8 cellular contexts compared by ENCODE assay signal in the genomic region with DNA sequence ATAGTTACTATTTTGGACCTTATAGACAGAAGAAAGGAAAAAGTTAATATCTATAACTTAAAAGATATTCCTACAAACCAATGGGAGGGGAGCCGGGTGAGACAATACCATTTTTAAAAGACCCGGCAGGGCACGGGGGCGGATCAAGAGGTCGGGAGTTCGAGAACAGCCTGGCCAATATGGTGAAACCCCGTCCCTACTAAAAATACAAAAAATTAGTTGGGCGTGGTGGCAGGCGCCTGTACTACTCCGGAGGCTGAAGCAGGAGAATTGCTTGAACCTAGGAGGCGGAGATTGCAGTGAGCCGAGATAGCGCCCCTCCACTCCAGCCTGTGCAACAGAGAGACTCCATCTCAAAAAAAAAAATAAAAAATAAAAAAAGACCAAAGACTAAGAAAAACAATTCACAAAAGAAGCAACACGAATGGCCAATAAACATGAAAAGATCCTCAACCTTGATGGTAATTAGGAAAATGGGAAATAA. TPM values are rescaled to one million over a fixed set of nuclear protein-coding genes. Genes with fewer than 3 reads are reported as not detected.
DNase-seq lines count a peak whose midpoint lies in the region; ATAC-seq, FAIRE-seq and TF ChIP-seq lines count a peak whose summit lies in the region.

No MANE protein-coding gene starts in this region.

- peaks cover 32% of the 10 kb centered on the region for H3K27me3 Mint-ChIP-seq in HFFc6 (ENCODE audit: insufficient read depth)
- H3K27me3 Mint-ChIP-seq in activated CD8-positive, alpha-beta T cell treated with anti-CD3 and anti-CD28 coated beads for 36 hours = peaks cover 14% of the 10 kb centered on the region

- no peak for TF ChIP-seq RAD21 in A549 (conservative IDR thresholded peaks at IDR 0.05 in 1 of 2, IDR thresholded peaks at IDR 0.05 in 1 of 2)

- peaks cover 19% of the 10 kb centered on the region for H3K36me3 Mint-ChIP-seq in HFFc6 (ENCODE audit: low read depth)
- peaks cover 6% of the 10 kb centered on the region for H3K36me3 Mint-ChIP-seq in activated CD8-positive, alpha-beta T cell treated with anti-CD3 and anti-CD28 coated beads for 36 hours (ENCODE audit: low read depth)

- H3K36me3 ChIP-seq in kidney epithelial cell (ENCODE audit: control insufficient read depth, insufficient read depth, low read length) (no peaks in the 10 kb centered on the region), stomach smooth muscle (ENCODE audit: control insufficient read depth in 2 of 2, insufficient read depth in 2 of 2, low read length in 2 of 2) (no peaks in the 10 kb centered on the region)

- TF ChIP-seq CTCF in A549 (IDR thresholded peaks at IDR 0.05) (no peak), HFFc6 (IDR thresholded peaks at IDR 0.05) (peak; percentile 8; the same call in 1 of the 2 replicates), kidney epithelial cell (IDR thresholded peaks at IDR 0.05; ENCODE audit: insufficient read depth, low read length, poor library complexity, severe bottlenecking) (no peak)
- no peak for TF ChIP-seq CTCF in activated CD8-positive, alpha-beta T cell treated with anti-CD3 and anti-CD28 coated beads for 36 hours (IDR thresholded peaks at IDR 0.05)

- H3K4me3 ChIP-seq in A549 (peak overlapping the region; percentile 90), kidney epithelial cell (ENCODE audit: low read depth, low read length) (peak overlapping the region; percentile 94), stomach smooth muscle (ENCODE audit: low read length in 2 of 2) (peak overlapping the region; percentile 97 to 99)

- H3K27ac Mint-ChIP-seq in HFFc6 = peak overlapping the region; percentile 100
- H3K27ac Mint-ChIP-seq in activated CD8-positive, alpha-beta T cell treated with anti-CD3 and anti-CD28 coated beads for 36 hours = peak overlapping the region; percentile 99

- DNase-seq in A549 (ENCODE audit: low read depth in 1 of 2, low spot score in 1 of 2) (peak in 1 of 2 experiments; percentile 47), HFFc6 (peak; percentile 35), kidney epithelial cell (ENCODE audit: low read depth) (no peak), AG08396 (ENCODE audit: low spot score) (no peak), KG1 (lab: John Stamatoyannopoulos, UW) (no peak)
- DNase-seq in activated CD8-positive, alpha-beta T cell treated with anti-CD3 and anti-CD28 coated beads for 36 hours = peak; percentile 33

- POLR2A ChIA-PET in A549 (lab: Yijun Ruan, JAX) = interaction anchor here (0.7 to 0.9 kb wide), 2 partner anchors 69 to 73 kb away, joined by 5 to 9 read pairs; no protein-coding TSS in a partner anchor
- POLR2A ChIA-PET in activated CD8-positive, alpha-beta T cell treated with anti-CD3 and anti-CD28 coated beads for 36 hours (lab: Charles Lee) = interaction anchor here (0.9 to 1.2 kb wide), 3 partner anchors 10 to 127 kb away, joined by 3 read pairs; partner anchors contain the start of genes C1orf216 and CLSPN

- H3K9ac ChIP-seq in stomach smooth muscle (ENCODE audit: low read length in 2 of 2) = peak overlapping the region; percentile 93 to 97

- peaks cover 18% of the 10 kb centered on the region; the same call in 2 of the 3 replicates for H3K4me1 ChIP-seq in A549
- H3K4me1 ChIP-seq in stomach smooth muscle (ENCODE audit: control insufficient read depth, insufficient read depth, low read length) = peaks cover 9% of the 10 kb centered on the region

- H3K9me3 ChIP-seq in A549 = no peaks in the 10 kb centered on the region
- H3K9me3 ChIP-seq in stomach smooth muscle (ENCODE audit: control insufficient read depth in 2 of 2, low read length in 2 of 2) = no peaks in the 10 kb centered on the region

- CTCF ChIA-PET in A549 (lab: Yijun Ruan, JAX) = interaction anchor here (0.6 kb wide), 1 partner anchor 146 kb away, joined by 3 read pairs; no protein-coding TSS in a partner anchor
- CTCF ChIA-PET in activated CD8-positive, alpha-beta T cell treated with anti-CD3 and anti-CD28 coated beads for 36 hours (lab: Charles Lee) = no interaction called here

- peaks cover 11% of the 10 kb centered on the region for H3K27me3 ChIP-seq in kidney epithelial cell (ENCODE audit: control insufficient read depth, insufficient read depth, low read length)
- peaks cover 2 to 5% of the 10 kb centered on the region in 2 donors for H3K27me3 ChIP-seq in stomach smooth muscle (ENCODE audit: control insufficient read depth in 1 of 2, insufficient read depth in 2 of 2, low read length in 2 of 2)

- no peak for TF ChIP-seq EP300 in A549 (IDR thresholded peaks at IDR 0.05)

- H3K4me2 ChIP-seq in A549 = peak overlapping the region; percentile 84

- ATAC-seq in A549 (peak in 1 of 2 experiments; percentile 31; a peak in 3 of 6 replicates), GM18907 (IDR thresholded peaks at IDR 0.05; ENCODE audit: unreplicated experiment) (no peak)
- no peak for ATAC-seq in activated CD8-positive, alpha-beta T cell treated with anti-CD3 and anti-CD28 coated beads for 36 hours

- H3K27ac ChIP-seq in A549 (peak overlapping the region; percentile 92 to 96), stomach smooth muscle (ENCODE audit: low read length) (no peak overlapping the region)

- peak overlapping the region; percentile 100 for H3K4me3 Mint-ChIP-seq in HFFc6
- peak overlapping the region; percentile 98 for H3K4me3 Mint-ChIP-seq in activated CD8-positive, alpha-beta T cell treated with anti-CD3 and anti-CD28 coated beads for 36 hours

- WGBS in A549 (ENCODE audit: missing lambda C conversion rate) = 2% methylated on average over 14 of the region's 14 CpGs

- H3K4me1 Mint-ChIP-seq in HFFc6 (ENCODE audit: low read depth) = peaks cover 37% of the 10 kb centered on the region
- H3K4me1 Mint-ChIP-seq in activated CD8-positive, alpha-beta T cell treated with anti-CD3 and anti-CD28 coated beads for 36 hours (ENCODE audit: low read depth) = peaks cover 29% of the 10 kb centered on the region

- intact Hi-C loops in activated CD8-positive, alpha-beta T cell treated with anti-CD3 and anti-CD28 coated beads for 36 hours (cut with micrococcal nuclease) = no loop called here

- no peak for TF ChIP-seq POLR2A in A549 (IDR thresholded peaks at IDR 0.05; ENCODE audit: low read length)

- H3K9me3 Mint-ChIP-seq in HFFc6 = peaks cover 3% of the 10 kb centered on the region
- no peaks in the 10 kb centered on the region for H3K9me3 Mint-ChIP-seq in activated CD8-positive, alpha-beta T cell treated with anti-CD3 and anti-CD28 coated beads for 36 hours

- FAIRE-seq in A549 (lab: Jason Lieb, UNC) = no peak

TF ChIP-seq in A549, 52 proteins besides CTCF, POLR2A, EP300 and RAD21:
- TF ChIP-seq EHMT2 (IDR thresholded peaks at IDR 0.05; ENCODE audit: low read depth) (no peak), PHF8 (IDR thresholded peaks at IDR 0.05; ENCODE audit: borderline replicate concordance, low read depth) (no peak), HOXB5 (CRISPR knock-in tag; IDR thresholded peaks at IDR 0.05) (no peak), FOXS1 (CRISPR knock-in tag; IDR thresholded peaks at IDR 0.05) (no peak), ZFP36 (IDR thresholded peaks at IDR 0.05; ENCODE audit: borderline replicate concordance, partially characterized antibody) (no peak), MAX (IDR thresholded peaks at IDR 0.05) (no peak), RFX5 (IDR thresholded peaks at IDR 0.05) (no peak), ZC3H11A (IDR thresholded peaks at IDR 0.05) (no peak), CBX8 (IDR thresholded peaks at IDR 0.05) (no peak), BCL3 (IDR thresholded peaks at IDR 0.05) (no peak), ELK1 (IDR thresholded peaks at IDR 0.05; ENCODE audit: low read depth, low read length) (no peak), EHF (CRISPR knock-in tag; IDR thresholded peaks at IDR 0.05) (no peak), NPAS2 (CRISPR knock-in tag; IDR thresholded peaks at IDR 0.05; ENCODE audit: borderline replicate concordance) (no peak), RNF2 (IDR thresholded peaks at IDR 0.05; ENCODE audit: borderline replicate concordance, low read depth) (no peak), RARB (CRISPR knock-in tag; IDR thresholded peaks at IDR 0.05) (no peak)
TF ChIP-seq in A549: peak in this region for 0.

RNA-seq across cellular contexts. Expression of gene PSMB2, which starts 1.2 kb away (rescaled TPM):
- 88.3 and 89.7 TPM in 2 replicates for polyA plus RNA-seq in A549 (2011; rRNA removed)
- 77.5 and 78.2 TPM in 2 replicates for polyA plus RNA-seq in A549 (2012; cell fraction: cytosol; rRNA removed)
- 38.9 and 63.9 TPM in 2 replicates for polyA plus RNA-seq in A549 (2012; cell fraction: nucleus; rRNA removed)
- polyA plus RNA-seq in A549 (2017; fragmentation: RNase III; extraction: RNeasy Plus Mini Kit Qiagen cat#74134 plus additional on column Dnase treatment) = 79.3 to 87.3 TPM (median 84.6 TPM) in 3 replicates
- 91.7 and 108 TPM in 2 replicates for polyA minus RNA-seq in A549 (2011; rRNA and poly(A)+ RNA removed)
- 100 to 1,000 TPM in 3 of 6 experiments, 10 to 100 TPM in 3; 80.8 to 117 (median 98.1) TPM for total RNA-seq in HFFc6 (2021; fragmentation: NEBNext Ultra II Directional; extraction: Animal tissue kit (Norgen Biotek cat#: 25700))
- total RNA-seq in activated CD8-positive, alpha-beta T cell treated with anti-CD3 and anti-CD28 coated beads for 36 hours = 10 to 100 TPM; 92.9 to 94.2 TPM
- total RNA-seq in kidney epithelial cell = 75.4 and 94.3 TPM in 2 replicates

Comparison
In these comparisons a context has a peak if more than half of its experiments do, and no peak if none do; other contexts are left out.
1. DNase-seq: peak in HFFc6 (single experiment) and activated CD8-positive, alpha-beta T cell treated with anti-CD3 and anti-CD28 coated beads for 36 hours (single experiment); none in kidney epithelial cell (single experiment), AG08396 (single experiment) and KG1 (single experiment).
2. Peak in every context shown above with its lines, with median percentiles within 50 percentile points of each other: H3K4me3 ChIP-seq.